9 cellular contexts compared by ENCODE assay signal in the genomic region with DNA sequence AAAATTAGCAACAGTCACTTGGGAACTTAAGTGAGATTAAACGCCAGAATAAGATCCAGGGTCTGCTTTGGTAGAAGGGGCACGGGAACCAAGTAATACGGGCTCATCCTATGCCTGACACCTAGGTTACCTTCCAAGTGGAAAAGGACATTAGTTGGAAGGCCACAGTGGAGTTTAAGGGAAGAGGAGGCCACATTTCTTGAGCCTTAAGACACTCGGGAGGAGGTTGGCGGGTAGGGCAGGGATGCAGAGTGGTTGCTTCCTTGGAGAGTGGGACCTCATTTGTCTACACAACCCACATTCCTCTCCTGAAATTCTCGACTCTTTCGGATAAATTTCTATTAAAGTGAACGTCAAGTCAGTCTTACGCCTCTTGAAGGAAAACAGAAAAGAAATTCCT. TPM values are rescaled to one million over a fixed set of nuclear protein-coding genes. Genes with fewer than 3 reads are reported as not detected.
DNase-seq lines count a peak whose midpoint lies in the region; ATAC-seq and TF ChIP-seq lines count a peak whose summit lies in the region.
"Had no signal": no experiment of that assay in that cellular context is flagged by ENCODE, and none has a peak within 500 bp of the region (broad histone marks: within the 10 kb centered on the region; RNA-seq: fewer than 3 reads in every experiment).

No MANE protein-coding gene starts in this region.

- H3K4me2 ChIP-seq in GM23338 (peak overlapping the region; percentile 30), skeletal muscle satellite cell (ENCODE audit: low read length) (peak overlapping the region; percentile 93)

- no peaks in the 10 kb centered on the region for H3K4me1 ChIP-seq in GM23338 (ENCODE audit: insufficient read depth)
- no peaks in the 10 kb centered on the region for H3K4me1 ChIP-seq in iPS-18a (ENCODE audit: control insufficient read depth, low read depth, low read length)
- peaks cover 4% of the 10 kb centered on the region for H3K4me1 ChIP-seq in skeletal muscle satellite cell (ENCODE audit: control insufficient read depth, insufficient read depth, low read length)

- H3K9me3 Mint-ChIP-seq in GM23338 = peaks cover 21% of the 10 kb centered on the region
- H3K9me3 Mint-ChIP-seq in activated naive CD8-positive, alpha-beta T cell (ENCODE audit: low read depth) = peaks cover 8% of the 10 kb centered on the region

- H3K9me3 ChIP-seq in iPS-18a (ENCODE audit: control insufficient read depth, low read depth, low read length) = peaks cover 7% of the 10 kb centered on the region
- no peaks in the 10 kb centered on the region for H3K9me3 ChIP-seq in skeletal muscle satellite cell (replicated peaks; ENCODE audit: low read length)

- peaks cover 4% of the 10 kb centered on the region; the same call in 2 of the 3 replicates for H3K4me1 Mint-ChIP-seq in GM23338
- H3K4me1 Mint-ChIP-seq in activated naive CD8-positive, alpha-beta T cell (ENCODE audit: low read depth) = peaks cover 35% of the 10 kb centered on the region

- H3K4me3 Mint-ChIP-seq in GM23338 = peak overlapping the region; percentile 77
- peak overlapping the region; percentile 91 for H3K4me3 Mint-ChIP-seq in activated naive CD8-positive, alpha-beta T cell

- H3K4me3 ChIP-seq in GM23338 (peak overlapping the region; percentile 30), iPS-18a (ENCODE audit: low read length) (peak overlapping the region; percentile 14), skeletal muscle satellite cell (ENCODE audit: low read length) (peak overlapping the region; percentile 77)

- DNase-seq in GM23338 (ENCODE audit: low spot score) = no peak
- no peak for DNase-seq in NCI-H2029 treated with DMSO at 0.1 percent for 48 hours (lab: John Stamatoyannopoulos, UW)
- DNase-seq in kidney tubule cell (ENCODE audit: low spot score) = no peak
- no peak for DNase-seq in globus pallidus (ENCODE audit: low spot score)
- no peak for DNase-seq in DMS53 (lab: John Stamatoyannopoulos, UW)
- DNase-seq: cortex of kidney had no signal

- H3K9me2 ChIP-seq in GM23338 (ENCODE audit: insufficient read depth) = no peaks in the 10 kb centered on the region

- H3K36me3 ChIP-seq in GM23338 (ENCODE audit: insufficient read depth) (no peaks in the 10 kb centered on the region), iPS-18a (ENCODE audit: control insufficient read depth, low read depth, low read length) (no peaks in the 10 kb centered on the region), skeletal muscle satellite cell (ENCODE audit: insufficient read depth, low read length) (no peaks in the 10 kb centered on the region)

- H3K9ac ChIP-seq in iPS-18a (ENCODE audit: low read length) (no peak overlapping the region), skeletal muscle satellite cell (ENCODE audit: low read depth, low read length) (no peak overlapping the region)

- H3K27me3 Mint-ChIP-seq in GM23338 (ENCODE audit: insufficient read depth, low read depth, poor library complexity) = peaks cover 3% of the 10 kb centered on the region
- H3K27me3 Mint-ChIP-seq in activated naive CD8-positive, alpha-beta T cell = no peaks in the 10 kb centered on the region

- peak overlapping the region; percentile 69 for H2AFZ ChIP-seq in GM23338

- no peak overlapping the region for H3K27ac ChIP-seq in GM23338 (ENCODE audit: low read depth)
- no peak overlapping the region for H3K27ac ChIP-seq in iPS-18a (ENCODE audit: low read length)

- no peaks in the 10 kb centered on the region for H4K20me1 ChIP-seq in GM23338 (replicated peaks; ENCODE audit: insufficient read depth)

- TF ChIP-seq CTCF in GM23338 (conservative IDR thresholded peaks at IDR 0.05; ENCODE audit: low read depth in 2 of 2) = no peak

- peak; percentile 14; the same call in 2 of the 3 replicates for ATAC-seq in GM23338

- H3F3A ChIP-seq in GM23338 (replicated peaks; ENCODE audit: low read depth) = no peaks in the 10 kb centered on the region

- H3K27ac Mint-ChIP-seq in GM23338 = no peak overlapping the region
- H3K27ac Mint-ChIP-seq in activated naive CD8-positive, alpha-beta T cell = no peak overlapping the region

- H3K36me3 Mint-ChIP-seq in GM23338 (ENCODE audit: low read depth) = peaks cover 11% of the 10 kb centered on the region
- H3K36me3 Mint-ChIP-seq in activated naive CD8-positive, alpha-beta T cell = peaks cover 4% of the 10 kb centered on the region

- no peaks in the 10 kb centered on the region for H3K79me2 ChIP-seq in GM23338 (replicated peaks; ENCODE audit: insufficient read depth)

- H3K27me3 ChIP-seq in GM23338 (ENCODE audit: insufficient read depth) = peaks cover 8% of the 10 kb centered on the region; the same call in 1 of the 2 replicates
- no peaks in the 10 kb centered on the region for H3K27me3 ChIP-seq in iPS-18a (ENCODE audit: control insufficient read depth, insufficient read depth, low read length)
- H3K27me3 ChIP-seq in skeletal muscle satellite cell (ENCODE audit: control insufficient read depth, insufficient read depth, low read length) = peaks cover 33% of the 10 kb centered on the region

TF ChIP-seq in GM23338, 12 proteins besides CTCF, POLR2A, EP300 and RAD21:
- TF ChIP-seq NANOG (IDR thresholded peaks at IDR 0.05; ENCODE audit: borderline replicate concordance) (no peak), ETS1 (IDR thresholded peaks at IDR 0.05) (no peak)

RNA-seq across cellular contexts. Expression of gene DNAH6, which starts 0.5 kb away (rescaled TPM):
- 0.16 and 0.31 TPM in 2 replicates for total RNA-seq in GM23338 (2014; rRNA removed; shearing (Covaris generic))
- 0.27 and 0.61 TPM in 2 replicates for polyA plus RNA-seq in GM23338 (2016; fragmentation: Nextera tagmentation; extraction: Ambion mirVana)
- under 0.01 TPM in 2 replicates for total RNA-seq in skeletal muscle satellite cell (2012; rRNA removed)

RNA-seq across cellular contexts. Expression of gene SUCLG1, which starts 56.7 kb away (rescaled TPM):
- total RNA-seq in GM23338 (2014; rRNA removed; shearing (Covaris generic)) = 22.2 and 24.3 TPM in 2 replicates
- polyA plus RNA-seq in GM23338 (2016; fragmentation: Nextera tagmentation; extraction: Ambion mirVana) = 33.2 and 36.0 TPM in 2 replicates
- 53.0 and 55.9 TPM in 2 replicates for total RNA-seq in skeletal muscle satellite cell (2012; rRNA removed)

Comparison
In these comparisons a context has a peak if more than half of its experiments do, and no peak if none do; other contexts are left out.
1. H3K4me3 ChIP-seq: peak in every context shown above with its lines; median percentile 77 in skeletal muscle satellite cell; 30 in GM23338; 14 in iPS-18a.